In the genomic region with DNA sequence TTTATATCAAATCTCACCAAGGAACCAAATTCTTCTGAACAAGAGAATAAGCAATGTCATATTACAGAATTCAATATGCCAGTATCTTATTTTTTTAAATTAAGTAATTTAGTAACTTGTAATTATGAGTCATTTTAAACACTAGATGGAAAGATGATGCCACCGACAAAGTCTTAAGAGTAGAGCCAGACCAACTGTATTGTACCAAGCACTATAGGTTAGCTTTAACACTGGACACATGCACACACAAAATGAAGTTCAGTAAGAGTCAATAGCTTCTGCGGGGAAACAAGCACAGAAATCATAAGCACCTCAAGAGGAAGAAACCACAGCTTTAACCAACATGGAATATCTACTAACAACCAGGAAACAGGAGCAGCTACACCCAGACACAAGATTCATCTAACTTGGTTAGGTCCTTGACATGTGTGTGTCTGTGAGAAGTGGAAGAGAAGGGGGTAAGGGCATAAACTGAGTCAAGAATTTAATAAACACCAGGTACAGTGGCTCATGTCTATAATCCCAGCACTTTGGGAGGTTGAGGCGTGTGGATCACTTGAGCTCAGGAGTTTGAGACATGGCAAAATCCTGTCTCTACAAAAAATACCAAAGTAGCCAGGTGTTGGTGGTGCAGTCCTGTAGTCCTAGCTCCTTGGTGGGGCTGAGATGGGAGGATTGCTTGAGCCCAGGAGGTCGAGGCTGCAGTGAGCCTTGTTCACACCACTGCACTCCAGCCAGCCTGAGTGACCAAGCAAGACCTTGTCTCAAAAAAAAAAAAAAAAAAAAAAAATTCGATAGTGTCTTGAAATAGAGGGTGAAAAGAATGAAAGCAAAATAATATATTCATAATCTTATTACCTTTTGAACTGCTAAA, we compare ENCODE assay signal across 23 cellular contexts. TPM values are rescaled to one million over a fixed set of nuclear protein-coding genes. Genes with fewer than 3 reads are reported as not detected.
DNase-seq lines count a peak whose midpoint lies in the region; ATAC-seq, FAIRE-seq and TF ChIP-seq lines count a peak whose summit lies in the region.
"Had no signal": no experiment of that assay in that cellular context is flagged by ENCODE, and none has a peak within 500 bp of the region (broad histone marks: within the 10 kb centered on the region; RNA-seq: fewer than 3 reads in every experiment).

No MANE protein-coding gene starts in this region.

- H3K27ac ChIP-seq in SU-DHL-6 (ENCODE audit: low read depth, low read length) = peak overlapping the region; percentile 72
- H3K27ac ChIP-seq: cardiac muscle cell, esophagus squamous epithelium, left ventricle myocardium inferior, pancreas had no signal

- H3K27me3 ChIP-seq in SU-DHL-6 (ENCODE audit: low read length) = no peaks in the 10 kb centered on the region
- H3K27me3 ChIP-seq in MG63 = no peaks in the 10 kb centered on the region
- H3K27me3 ChIP-seq: cardiac muscle cell, esophagus squamous epithelium, pancreas had no signal

- H3K9me3 ChIP-seq in SU-DHL-6 (ENCODE audit: insufficient read depth, low read length) (no peaks in the 10 kb centered on the region), MG63 (no peaks in the 10 kb centered on the region)
- H3K9me3 ChIP-seq: esophagus squamous epithelium, HAP-1, left ventricle myocardium inferior, pancreas had no signal

- CTCF ChIA-PET in HEK293T (lab: Yijun Ruan, JAX) = interaction anchor here (0.5 to 0.6 kb wide), 3 partner anchors 9 to 368 kb away, joined by 3 to 8 read pairs (median 4); no protein-coding TSS in a partner anchor

- ATAC-seq in effector memory CD8-positive, alpha-beta T cell (replicated peaks) = no peak
- ATAC-seq: pancreas, PC-3 had no signal

- peaks cover 33 to 49% of the 10 kb centered on the region in 2 donors for H3K4me1 Mint-ChIP-seq in effector memory CD8-positive, alpha-beta T cell (ENCODE audit: low read depth in 2 of 2)

- FAIRE-seq in urothelium cell line (lab: Jason Lieb, UNC) = peak; percentile 13

- H3K4me3 Mint-ChIP-seq in effector memory CD8-positive, alpha-beta T cell = peak overlapping the region in 1 of 2 donors; percentile 83

- no peak for TF ChIP-seq CTCF in SU-DHL-6 (IDR thresholded peaks at IDR 0.05; ENCODE audit: insufficient read depth, low read length, poor library complexity, severe bottlenecking)

- no peak overlapping the region for H2AFZ ChIP-seq in SU-DHL-6 (ENCODE audit: low read depth, low read length, severe bottlenecking)

- H3F3A ChIP-seq in SU-DHL-6 (ENCODE audit: insufficient read depth) = peaks cover 60% of the 10 kb centered on the region

- H3K79me2 ChIP-seq in SU-DHL-6 (ENCODE audit: insufficient read depth, low read length) = peaks cover 100% of the 10 kb centered on the region

- POLR2A ChIA-PET in HEK293T (lab: Yijun Ruan, JAX) = no interaction called here

- H3K27ac Mint-ChIP-seq in effector memory CD8-positive, alpha-beta T cell = peak overlapping the region; percentile 86 to 98

- H3K4me3 ChIP-seq in SU-DHL-6 (ENCODE audit: insufficient read depth, low read length, poor library complexity, severe bottlenecking) (no peak overlapping the region), MG63 (no peak overlapping the region)
- H3K4me3 ChIP-seq: cardiac muscle cell, esophagus squamous epithelium, HAP-1, left ventricle myocardium inferior, pancreas had no signal

- H3K4me2 ChIP-seq in SU-DHL-6 (ENCODE audit: low read depth, low read length, poor library complexity, severe bottlenecking) = peak overlapping the region; percentile 42

- H3K9ac ChIP-seq in SU-DHL-6 (ENCODE audit: low read length) = peak overlapping the region; percentile 5; the same call in 1 of the 2 replicates

- H3K27me3 Mint-ChIP-seq in effector memory CD8-positive, alpha-beta T cell = no peaks in the 10 kb centered on the region

- H3K36me3 ChIP-seq in SU-DHL-6 (ENCODE audit: low read length) = peaks cover 18% of the 10 kb centered on the region
- no peaks in the 10 kb centered on the region for H3K36me3 ChIP-seq in MG63
- H3K36me3 ChIP-seq: cardiac muscle cell, HAP-1, pancreas had no signal

- peaks cover 53% of the 10 kb centered on the region for H3K36me3 Mint-ChIP-seq in effector memory CD8-positive, alpha-beta T cell (ENCODE audit: insufficient read depth)

- no peaks in the 10 kb centered on the region for H3K9me3 Mint-ChIP-seq in effector memory CD8-positive, alpha-beta T cell

- peak; percentile 56 for DNase-seq in activated effector memory CD4-positive, alpha-beta T cell treated with anti-CD3 and anti-CD28 coated beads, Interleukin-2, amount 50 U/mL, for 16 hours
- DNase-seq in activated effector memory CD4-positive, alpha-beta T cell treated with Interleukin-2 at 50 U/mL for 16 hours = no peak
- DNase-seq in effector memory CD8-positive, alpha-beta T cell = no peak
- DNase-seq in urothelium cell line (ENCODE audit: low spot score) (no peak), HEK293T (ENCODE audit: extremely low spot score) (no peak), MG63 (no peak)
- DNase-seq in activated naive CD4-positive, alpha-beta T cell (lab: John Stamatoyannopoulos, UW) = no peak
- DNase-seq: activated CD4-positive, alpha-beta T cell treated with anti-CD3 and anti-CD28 coated beads for 48 hours; amniotic stem cell; effector CD4-positive, alpha-beta T cell; esophagus squamous epithelium; head of caudate nucleus; left ventricle myocardium inferior; NCI-H1092 treated with DMSO at 0.1 percent for 48 hours; NCI-H69; pancreas; PC-3; SIG-M5; stimulated activated CD4-positive, alpha-beta T cell treated with anti-CD3 and anti-CD28 coated beads, Interleukin-2, amount 100 ng/mL, for 24 hours; T1000 had no signal

- H3K9me2 ChIP-seq in SU-DHL-6 (replicated peaks; ENCODE audit: insufficient read depth, low read length) = no peaks in the 10 kb centered on the region

- H4K20me1 ChIP-seq in SU-DHL-6 (ENCODE audit: low read depth, low read length) = no peaks in the 10 kb centered on the region

TF ChIP-seq in HEK293T, 16 proteins besides CTCF, POLR2A, EP300 and RAD21:
- no peak for TF ChIP-seq LEF1 (IDR thresholded peaks at IDR 0.05; ENCODE audit: borderline replicate concordance)
- no peak for TF ChIP-seq CTBP1 (IDR thresholded peaks at IDR 0.05; ENCODE audit: borderline replicate concordance)
- TF ChIP-seq, protein P1, sequence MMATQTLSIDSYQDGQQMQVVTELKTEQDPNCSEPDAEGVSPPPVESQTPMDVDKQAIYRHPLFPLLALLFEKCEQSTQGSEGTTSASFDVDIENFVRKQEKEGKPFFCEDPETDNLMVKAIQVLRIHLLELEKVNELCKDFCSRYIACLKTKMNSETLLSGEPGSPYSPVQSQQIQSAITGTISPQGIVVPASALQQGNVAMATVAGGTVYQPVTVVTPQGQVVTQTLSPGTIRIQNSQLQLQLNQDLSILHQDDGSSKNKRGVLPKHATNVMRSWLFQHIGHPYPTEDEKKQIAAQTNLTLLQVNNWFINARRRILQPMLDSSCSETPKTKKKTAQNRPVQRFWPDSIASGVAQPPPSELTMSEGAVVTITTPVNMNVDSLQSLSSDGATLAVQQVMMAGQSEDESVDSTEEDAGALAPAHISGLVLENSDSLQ (IDR thresholded peaks at IDR 0.05) = no peak
- TF ChIP-seq FOXK2 (IDR thresholded peaks at IDR 0.05) = no peak
- TF ChIP-seq FOXM1 (IDR thresholded peaks at IDR 0.05; ENCODE audit: borderline replicate concordance) = no peak
- no peak for TF ChIP-seq HDGF (IDR thresholded peaks at IDR 0.05; ENCODE audit: borderline replicate concordance)

RNA-seq across cellular contexts. Expression of gene DENND4A, which starts 28.9 kb away (rescaled TPM):
- 10.8 and 13.7 TPM in 2 replicates for total RNA-seq in MG63 (2014; rRNA removed; shearing (Covaris generic); ENCODE audit: low replicate concordance)
